7 cellular contexts compared by ENCODE assay signal in the genomic region with DNA sequence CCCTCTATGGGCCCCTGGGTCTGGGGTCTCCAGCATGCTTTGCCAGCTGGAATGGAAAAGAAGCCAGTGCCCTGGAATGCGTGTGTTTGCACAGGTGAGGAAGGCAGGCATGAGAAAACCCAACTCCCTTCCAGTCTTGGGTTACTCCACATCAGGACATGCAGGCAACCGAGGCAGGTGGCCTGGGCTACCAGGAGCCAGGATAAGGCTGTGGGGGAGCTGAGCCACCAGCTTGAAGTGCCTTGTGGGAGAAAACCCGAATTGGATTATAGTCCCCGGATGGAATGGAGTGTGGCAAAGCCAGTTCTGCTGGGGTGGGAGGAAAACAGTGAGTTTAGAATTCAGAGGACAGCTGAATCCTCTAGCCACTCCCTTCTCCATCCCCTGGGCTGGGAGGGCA. TPM values are rescaled to one million over a fixed set of nuclear protein-coding genes. Genes with fewer than 3 reads are reported as not detected.
DNase-seq lines count a peak whose midpoint lies in the region; ATAC-seq, FAIRE-seq and TF ChIP-seq lines count a peak whose summit lies in the region.

No MANE protein-coding gene starts in this region.

- H3K9me3 Mint-ChIP-seq in stimulated activated naive B cell treated with anti-CD40 and anti-IgM and Interleukin-4, amounts not matched to agents 10 μg/mL and 1 μg/mL and 100 μg/mL, for 72 hours: no peaks in the 10 kb centered on the region

- peaks cover 91 to 95% of the 10 kb centered on the region in 2 donors for H3K27me3 Mint-ChIP-seq in stimulated activated naive B cell treated with anti-CD40 and anti-IgM and Interleukin-4, amounts not matched to agents 10 μg/mL and 1 μg/mL and 100 μg/mL, for 72 hours

- H3K4me3 Mint-ChIP-seq in stimulated activated naive B cell treated with anti-CD40 and anti-IgM and Interleukin-4, amounts not matched to agents 10 μg/mL and 1 μg/mL and 100 μg/mL, for 72 hours: no peak overlapping the region

- ATAC-seq in stimulated activated naive B cell treated with anti-CD40 and anti-IgM and Interleukin-4, amounts not matched to agents 10 μg/mL and 1 μg/mL and 100 μg/mL, for 72 hours (replicated peaks): peak; percentile 35 to 54
- ATAC-seq in GM19328 (IDR thresholded peaks at IDR 0.05; ENCODE audit: unreplicated experiment) (no peak), GM19324 (IDR thresholded peaks at IDR 0.05; ENCODE audit: low FRiP score, unreplicated experiment) (no peak)

- DNase-seq in GM12891 (ENCODE audit: insufficient read length, low spot score): peak; percentile 69
- peak; percentile 74 for DNase-seq in NCI-H1092 treated with DMSO at 0.1 percent for 48 hours (lab: John Stamatoyannopoulos, UW)
- peak; percentile 19 for DNase-seq in SIG-M5 (lab: John Stamatoyannopoulos, UW)
- peak; percentile 32 for DNase-seq in fibroblast of peridontal ligament (ENCODE audit: extremely low read depth)
- no peak for DNase-seq in stimulated activated naive B cell treated with anti-CD40 and anti-IgM and Interleukin-4, amounts not matched to agents 10 μg/mL and 1 μg/mL and 100 μg/mL, for 72 hours

- FAIRE-seq in GM12891 (lab: Jason Lieb, UNC): no peak

- no peak overlapping the region for H3K27ac Mint-ChIP-seq in stimulated activated naive B cell treated with anti-CD40 and anti-IgM and Interleukin-4, amounts not matched to agents 10 μg/mL and 1 μg/mL and 100 μg/mL, for 72 hours

- no peaks in the 10 kb centered on the region for H3K36me3 Mint-ChIP-seq in stimulated activated naive B cell treated with anti-CD40 and anti-IgM and Interleukin-4, amounts not matched to agents 10 μg/mL and 1 μg/mL and 100 μg/mL, for 72 hours

- TF ChIP-seq POLR2A in GM12891 (IDR thresholded peaks at IDR 0.05; ENCODE audit: low read depth, low read length): no peak

- H3K4me1 Mint-ChIP-seq in stimulated activated naive B cell treated with anti-CD40 and anti-IgM and Interleukin-4, amounts not matched to agents 10 μg/mL and 1 μg/mL and 100 μg/mL, for 72 hours: peaks cover 4 to 17% of the 10 kb centered on the region in 2 donors

TF ChIP-seq in GM12891, 5 proteins besides CTCF, POLR2A, EP300 and RAD21:
- TF ChIP-seq PAX5 (IDR thresholded peaks at IDR 0.05; ENCODE audit: insufficient read depth, low read length, severe bottlenecking): no peak
- TF ChIP-seq POU2F2 (IDR thresholded peaks at IDR 0.05; ENCODE audit: low read depth, low read length): peak; percentile 13; the same call in 1 of the 2 replicates

RNA-seq across cellular contexts. Expression of a gene that starts 7.2 kb away (rescaled TPM):
- 0.24 TPM for polyA plus RNA-seq in GM12891 (2012; ENCODE audit: low read depth, missing spikeins)

Comparison
In these comparisons a context has a peak if more than half of its experiments do, and no peak if none do; other contexts are left out.
1. ATAC-seq: peak in stimulated activated naive B cell treated with anti-CD40 and anti-IgM and Interleukin-4, amounts not matched to agents 10 μg/mL and 1 μg/mL and 100 μg/mL, for 72 hours (2 of 2); none in GM19328 (single experiment) and GM19324 (single experiment).